Comparison of ENCODE assay signal across 8 cellular contexts in genomic region chr12:22543246-22544037, GRCh38. TPM values are rescaled to one million over a fixed set of nuclear protein-coding genes. Genes with fewer than 3 reads are reported as not detected.
DNase-seq lines count a peak whose midpoint lies in the region; ATAC-seq and TF ChIP-seq lines count a peak whose summit lies in the region.

No MANE protein-coding gene starts in this region.

- DNase-seq in AG10803 (ENCODE audit: low read depth) (peak; percentile 17), NCI-H748 treated with DMSO at 0.1 percent for 48 hours (lab: John Stamatoyannopoulos, UW) (peak; percentile 26), fibroblast of pulmonary artery (ENCODE audit: low read depth) (peak; percentile 19), nephron progenitor cell (peak; percentile 47), superior temporal gyrus (ENCODE audit: extremely low spot score) (peak; percentile 55)
- DNase-seq in activated T-helper 1 cell treated with anti-CD3 and anti-CD28 coated beads, Interleukin-12 subunit alpha, Interleukin-12 subunit beta, Interleukin-2, Interleukin-4 antibody, amounts not matched to agents 30 ng/mL and 10 ng/mL and 1 ng/mL, durations not matched to agents 14 hours and 24 hours and 36 hours (ENCODE audit: low spot score), result peak; percentile 41

- TF ChIP-seq CTCF in AG10803 (conservative IDR thresholded peaks at IDR 0.05; ENCODE audit: low read length) (no peak), fibroblast of pulmonary artery (IDR thresholded peaks at IDR 0.05; ENCODE audit: low read length, missing control alignments) (no peak), nephron progenitor cell (IDR thresholded peaks at IDR 0.05) (no peak)

- peak overlapping the region; percentile 96 for H3K27ac Mint-ChIP-seq in activated T-helper 1 cell treated with anti-CD3 and anti-CD28 coated beads, Interleukin-12 subunit alpha, Interleukin-12 subunit beta, Interleukin-2, Interleukin-4 antibody, amounts not matched to agents 30 ng/mL and 10 ng/mL and 1 ng/mL, durations not matched to agents 14 hours and 24 hours and 36 hours
- peak overlapping the region; percentile 87 for H3K27ac Mint-ChIP-seq in nephron progenitor cell

- intact Hi-C loops in activated T-helper 1 cell treated with anti-CD3 and anti-CD28 coated beads, Interleukin-12 subunit alpha, Interleukin-12 subunit beta, Interleukin-2, Interleukin-4 antibody, amounts not matched to agents 30 ng/mL and 10 ng/mL and 1 ng/mL, durations not matched to agents 14 hours and 24 hours and 36 hours (cut with micrococcal nuclease), result loop anchor here (1.0 to 10.0 kb wide), 7 partner anchors 12 to 1069 kb away; partner anchors contain the start of genes CMAS, ETNK1, LDHB and ST8SIA1

- ATAC-seq in GM19035 (IDR thresholded peaks at IDR 0.05; ENCODE audit: unreplicated experiment) (peak; percentile 42), HG03175 (IDR thresholded peaks at IDR 0.05; ENCODE audit: unreplicated experiment) (peak; percentile 56)

- peaks cover 44% of the 10 kb centered on the region for H3K4me1 Mint-ChIP-seq in activated T-helper 1 cell treated with anti-CD3 and anti-CD28 coated beads, Interleukin-12 subunit alpha, Interleukin-12 subunit beta, Interleukin-2, Interleukin-4 antibody, amounts not matched to agents 30 ng/mL and 10 ng/mL and 1 ng/mL, durations not matched to agents 14 hours and 24 hours and 36 hours (ENCODE audit: low read depth)
- peaks cover 42% of the 10 kb centered on the region for H3K4me1 Mint-ChIP-seq in nephron progenitor cell

- H3K4me3 Mint-ChIP-seq in activated T-helper 1 cell treated with anti-CD3 and anti-CD28 coated beads, Interleukin-12 subunit alpha, Interleukin-12 subunit beta, Interleukin-2, Interleukin-4 antibody, amounts not matched to agents 30 ng/mL and 10 ng/mL and 1 ng/mL, durations not matched to agents 14 hours and 24 hours and 36 hours, result peak overlapping the region; percentile 94
- peak overlapping the region; percentile 95 for H3K4me3 Mint-ChIP-seq in nephron progenitor cell

- peaks cover 31% of the 10 kb centered on the region for H3K36me3 Mint-ChIP-seq in activated T-helper 1 cell treated with anti-CD3 and anti-CD28 coated beads, Interleukin-12 subunit alpha, Interleukin-12 subunit beta, Interleukin-2, Interleukin-4 antibody, amounts not matched to agents 30 ng/mL and 10 ng/mL and 1 ng/mL, durations not matched to agents 14 hours and 24 hours and 36 hours (ENCODE audit: low read depth)
- peaks cover 35% of the 10 kb centered on the region for H3K36me3 Mint-ChIP-seq in nephron progenitor cell (ENCODE audit: low read depth)

- H3K4me3 ChIP-seq in AG10803 (ENCODE audit: low read length) (peak overlapping the region; percentile 94), fibroblast of pulmonary artery (replicated peaks; ENCODE audit: low read depth, low read length) (peak overlapping the region; percentile 93)

- H3K27me3 Mint-ChIP-seq in activated T-helper 1 cell treated with anti-CD3 and anti-CD28 coated beads, Interleukin-12 subunit alpha, Interleukin-12 subunit beta, Interleukin-2, Interleukin-4 antibody, amounts not matched to agents 30 ng/mL and 10 ng/mL and 1 ng/mL, durations not matched to agents 14 hours and 24 hours and 36 hours (ENCODE audit: insufficient read depth), result peaks cover 14% of the 10 kb centered on the region
- no peaks in the 10 kb centered on the region for H3K27me3 Mint-ChIP-seq in nephron progenitor cell (ENCODE audit: low read depth, poor library complexity)

- H3K9me3 Mint-ChIP-seq in activated T-helper 1 cell treated with anti-CD3 and anti-CD28 coated beads, Interleukin-12 subunit alpha, Interleukin-12 subunit beta, Interleukin-2, Interleukin-4 antibody, amounts not matched to agents 30 ng/mL and 10 ng/mL and 1 ng/mL, durations not matched to agents 14 hours and 24 hours and 36 hours, result no peaks in the 10 kb centered on the region
- H3K9me3 Mint-ChIP-seq in nephron progenitor cell, result peaks cover 6% of the 10 kb centered on the region

RNA-seq across cellular contexts. Expression of gene C2CD5, which starts 0.9 kb away (rescaled TPM):
- total RNA-seq in activated T-helper 1 cell treated with anti-CD3 and anti-CD28 coated beads, Interleukin-12 subunit alpha, Interleukin-12 subunit beta, Interleukin-2, Interleukin-4 antibody, amounts not matched to agents 30 ng/mL and 10 ng/mL and 1 ng/mL, durations not matched to agents 14 hours and 24 hours and 36 hours, result 30.0 and 35.5 TPM in 2 replicates

Comparison
In these comparisons a context has a peak if more than half of its experiments do, and no peak if none do; other contexts are left out.
1. Peak in every context shown above with its lines: DNase-seq, ATAC-seq and H3K4me3 ChIP-seq.